1 cellular context compared by ENCODE assay signal in the genomic region with DNA sequence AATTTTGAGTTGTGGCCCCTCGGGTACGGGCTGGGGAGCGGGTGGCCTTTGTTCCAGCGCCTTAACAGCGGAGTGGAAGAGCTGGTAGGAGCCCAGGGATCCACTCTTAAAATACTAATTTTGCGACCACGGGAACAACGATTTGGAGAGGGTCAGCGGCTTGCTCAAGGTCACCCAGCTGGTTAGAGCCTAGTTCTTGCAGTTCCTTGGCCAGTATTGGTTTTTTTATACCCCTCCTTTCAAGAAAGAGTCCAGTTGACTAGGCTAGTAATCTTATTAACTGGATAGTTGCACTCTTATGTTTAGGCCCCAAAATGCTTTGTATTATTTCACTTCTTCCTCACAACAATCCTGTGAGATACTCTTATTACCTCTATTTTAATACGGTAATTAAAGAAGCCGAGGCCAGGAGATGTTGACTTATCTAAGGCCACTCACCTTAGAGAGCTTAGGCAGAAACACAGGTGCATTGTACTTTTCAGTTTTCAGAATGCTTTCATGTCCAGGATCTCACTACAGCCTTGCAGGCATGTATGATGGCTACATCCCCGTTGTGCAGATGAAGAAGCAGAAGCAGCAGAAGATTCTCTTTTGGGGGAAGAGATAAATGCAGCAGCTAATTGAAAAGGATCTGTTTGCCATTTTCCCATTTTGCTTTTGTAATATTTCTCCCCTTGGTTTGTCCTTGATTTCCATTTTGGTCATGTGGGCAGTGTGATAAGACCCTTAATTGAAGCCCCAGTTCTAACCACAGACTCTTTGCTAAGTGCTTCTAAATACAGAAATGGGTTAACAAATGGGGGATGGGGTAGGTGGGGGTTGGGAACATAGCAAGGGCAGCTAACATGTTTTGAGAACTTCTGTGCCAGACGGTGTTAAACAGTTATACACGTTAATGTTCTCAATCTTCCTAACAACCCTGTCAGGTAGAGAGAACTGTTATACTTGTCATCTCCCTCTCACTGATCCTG.
TF ChIP-seq lines count a peak whose summit lies in the region.

No MANE protein-coding gene starts in this region.

TF ChIP-seq in GM23338, 12 proteins besides CTCF, POLR2A, EP300 and RAD21 (continued from another document):
- TF ChIP-seq, protein P1, sequence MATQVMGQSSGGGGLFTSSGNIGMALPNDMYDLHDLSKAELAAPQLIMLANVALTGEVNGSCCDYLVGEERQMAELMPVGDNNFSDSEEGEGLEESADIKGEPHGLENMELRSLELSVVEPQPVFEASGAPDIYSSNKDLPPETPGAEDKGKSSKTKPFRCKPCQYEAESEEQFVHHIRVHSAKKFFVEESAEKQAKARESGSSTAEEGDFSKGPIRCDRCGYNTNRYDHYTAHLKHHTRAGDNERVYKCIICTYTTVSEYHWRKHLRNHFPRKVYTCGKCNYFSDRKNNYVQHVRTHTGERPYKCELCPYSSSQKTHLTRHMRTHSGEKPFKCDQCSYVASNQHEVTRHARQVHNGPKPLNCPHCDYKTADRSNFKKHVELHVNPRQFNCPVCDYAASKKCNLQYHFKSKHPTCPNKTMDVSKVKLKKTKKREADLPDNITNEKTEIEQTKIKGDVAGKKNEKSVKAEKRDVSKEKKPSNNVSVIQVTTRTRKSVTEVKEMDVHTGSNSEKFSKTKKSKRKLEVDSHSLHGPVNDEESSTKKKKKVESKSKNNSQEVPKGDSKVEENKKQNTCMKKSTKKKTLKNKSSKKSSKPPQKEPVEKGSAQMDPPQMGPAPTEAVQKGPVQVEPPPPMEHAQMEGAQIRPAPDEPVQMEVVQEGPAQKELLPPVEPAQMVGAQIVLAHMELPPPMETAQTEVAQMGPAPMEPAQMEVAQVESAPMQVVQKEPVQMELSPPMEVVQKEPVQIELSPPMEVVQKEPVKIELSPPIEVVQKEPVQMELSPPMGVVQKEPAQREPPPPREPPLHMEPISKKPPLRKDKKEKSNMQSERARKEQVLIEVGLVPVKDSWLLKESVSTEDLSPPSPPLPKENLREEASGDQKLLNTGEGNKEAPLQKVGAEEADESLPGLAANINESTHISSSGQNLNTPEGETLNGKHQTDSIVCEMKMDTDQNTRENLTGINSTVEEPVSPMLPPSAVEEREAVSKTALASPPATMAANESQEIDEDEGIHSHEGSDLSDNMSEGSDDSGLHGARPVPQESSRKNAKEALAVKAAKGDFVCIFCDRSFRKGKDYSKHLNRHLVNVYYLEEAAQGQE (IDR thresholded peaks at IDR 0.05; ENCODE audit: unreplicated experiment): no peak
